Comparison of ENCODE assay signal across 30 cellular contexts in the genomic region with DNA sequence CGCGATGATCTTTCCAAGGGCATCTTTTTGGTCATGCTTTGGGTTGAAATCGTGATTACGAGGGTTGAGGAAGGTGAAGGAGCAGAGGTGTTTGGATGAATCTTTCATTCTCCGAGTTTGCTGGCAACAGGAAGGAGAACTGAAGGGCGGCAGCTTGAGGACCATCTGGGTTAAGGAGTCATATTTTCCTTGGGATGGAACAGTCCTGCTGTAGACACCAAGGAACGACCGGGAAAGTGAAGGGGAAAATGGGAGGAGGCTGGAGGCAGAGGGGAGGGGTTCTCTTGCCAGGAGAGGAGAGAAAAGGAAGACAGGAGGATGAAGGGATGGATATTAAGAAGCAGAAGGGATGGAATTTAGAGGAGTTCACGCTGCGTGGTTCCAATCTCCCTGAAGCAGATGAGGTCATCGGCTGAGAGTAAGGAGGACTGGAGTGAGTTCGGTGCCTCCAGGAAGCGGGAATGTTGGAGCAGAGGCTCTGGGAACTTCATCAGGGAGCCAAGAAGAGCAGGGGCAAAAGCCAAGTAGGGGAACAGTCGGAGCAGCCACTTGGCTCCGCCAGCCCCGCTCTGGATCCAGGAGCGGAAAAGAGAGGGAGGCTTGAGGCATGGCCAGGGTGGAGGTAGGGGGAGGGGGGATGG.
DNase-seq lines count a peak whose midpoint lies in the region; ATAC-seq, FAIRE-seq and TF ChIP-seq lines count a peak whose summit lies in the region.
"Had no signal": no experiment of that assay in that cellular context is flagged by ENCODE, and none has a peak within 500 bp of the region (broad histone marks: within the 10 kb centered on the region; RNA-seq: fewer than 3 reads in every experiment).

No MANE protein-coding gene starts in this region.

- no peak for TF ChIP-seq RAD21 in H1 (IDR thresholded peaks at IDR 0.05 in 1 of 2, conservative IDR thresholded peaks at IDR 0.05 in 1 of 2; ENCODE audit: low read depth in 2 of 2, low read length in 2 of 2)

- no peaks in the 10 kb centered on the region for H4K20me1 ChIP-seq in H1 (replicated peaks in 1 of 2; ENCODE audit: control insufficient read depth in 1 of 2, insufficient read depth in 2 of 2, low read length in 2 of 2)

- no peak for FAIRE-seq in H1 (lab: Jason Lieb, UNC)

- H2BK120ac ChIP-seq in H1 (replicated peaks; ENCODE audit: low read depth, low read length) (no peak overlapping the region), neuronal stem cell (ENCODE audit: low read depth, low read length) (no peak overlapping the region)

- TF ChIP-seq POLR2A in H1 (IDR thresholded peaks at IDR 0.05; ENCODE audit: control extremely low read depth in 1 of 2, low read depth in 2 of 2, low read length in 2 of 2): no peak

- no peaks in the 10 kb centered on the region for H3K36me3 ChIP-seq in H1 (ENCODE audit: control insufficient read depth in 2 of 4, insufficient read depth in 4 of 4, low read length in 3 of 4)
- H3K36me3 ChIP-seq in neuronal stem cell (replicated peaks in 1 of 2; ENCODE audit: control insufficient read depth in 2 of 2, insufficient read depth in 2 of 2, low read length in 2 of 2): no peaks in the 10 kb centered on the region
- H3K36me3 ChIP-seq: SJSA1, suprapubic skin, vagina had no signal

- H4K8ac ChIP-seq in H1 (ENCODE audit: extremely low read depth, insufficient read depth, low read length): no peak overlapping the region
- H4K8ac ChIP-seq in neuronal stem cell (ENCODE audit: low read depth, low read length): no peak overlapping the region

- no peak for TF ChIP-seq EP300 in H1 (IDR thresholded peaks at IDR 0.05; ENCODE audit: borderline replicate concordance in 1 of 2, low read depth in 2 of 2, low read length in 2 of 2)

- WGBS in H1 (ENCODE audit: extremely low coverage in 1 of 2, insufficient coverage in 1 of 2, insufficient read length in 1 of 2, insufficient replicate concordance in 2 of 2, low coverage in 1 of 2, low lambda C conversion rate in 2 of 2, missing lambda C conversion rate in 1 of 2), 2 experiments: 89% methylated on average over 13 of the region's 17 CpGs; no CpG with 5 or more reads in 1 of the 2 experiments
- WGBS in neuronal stem cell (ENCODE audit: extremely low coverage in 2 of 2, insufficient read length in 2 of 2, insufficient replicate concordance in 1 of 2), 2 donors: no CpG with 5 or more reads among the region's 17 CpGs

- H3K27ac ChIP-seq in H1 (ENCODE audit: low read depth, low read length): no peak overlapping the region
- no peak overlapping the region for H3K27ac ChIP-seq in neuronal stem cell (replicated peaks; ENCODE audit: low read length)
- H3K27ac ChIP-seq: coronary artery, parathyroid adenoma, SJSA1, suprapubic skin, vagina had no signal

- 0 out of 2 replicates have a peak overlapping the region, but pooled peaks have one; percentile 52 for H2BK5ac ChIP-seq in H1 (ENCODE audit: low read depth, low read length)
- no peak overlapping the region for H2BK5ac ChIP-seq in neuronal stem cell (ENCODE audit: low read length)

- no peaks in the 10 kb centered on the region for H3K79me2 ChIP-seq in H1 (ENCODE audit: control insufficient read depth in 1 of 2, insufficient read depth in 2 of 2, low read length in 2 of 2)
- H3K79me2 ChIP-seq: parathyroid adenoma had no signal

- H3K9ac ChIP-seq in H1 (replicated peaks in 1 of 4; ENCODE audit: extremely low read depth in 1 of 4, low read depth in 3 of 4, low read length in 3 of 4) (no peak overlapping the region), neuronal stem cell (ENCODE audit: low read depth, low read length, poor library complexity) (no peak overlapping the region)
- H3K9ac ChIP-seq: parathyroid adenoma had no signal

- no peak overlapping the region for H2AK5ac ChIP-seq in H1 (ENCODE audit: low read depth, low read length)
- peak overlapping the region; percentile 30 for H2AK5ac ChIP-seq in neuronal stem cell (ENCODE audit: low read depth, low read length)

- H2BK12ac ChIP-seq in H1 (ENCODE audit: low read depth, low read length) (0 out of 2 replicates have a peak overlapping the region, but pooled peaks have one; percentile 50), neuronal stem cell (ENCODE audit: low read length) (no peak overlapping the region)

- H3K56ac ChIP-seq in H1 (replicated peaks; ENCODE audit: insufficient read length, low read depth, low read length): no peak overlapping the region

- H3K4me2 ChIP-seq in H1 (ENCODE audit: insufficient read depth in 1 of 2, low read depth in 2 of 2, low read length in 2 of 2) (no peak overlapping the region), neuronal stem cell (ENCODE audit: insufficient read depth, low read length, poor library complexity, severe bottlenecking) (no peak overlapping the region)

- H3K79me1 ChIP-seq in H1 (ENCODE audit: low read depth, low read length) (no peaks in the 10 kb centered on the region), neuronal stem cell (ENCODE audit: low read depth, low read length) (no peaks in the 10 kb centered on the region)

- peak; percentile 5 for DNase-seq in Ammon's horn (ENCODE audit: low spot score)
- DNase-seq in H1 (ENCODE audit: low read depth in 1 of 2, low spot score in 2 of 2): no peak
- peak; percentile 12 for DNase-seq in left kidney (ENCODE audit: low read depth, low spot score)
- no peak for DNase-seq in neuronal stem cell (ENCODE audit: low spot score)
- no peak for DNase-seq in effector CD8-positive, alpha-beta T cell (lab: John Stamatoyannopoulos, UW)
- DNase-seq in DMS153 treated with DMSO at 0.1 percent for 48 hours (lab: John Stamatoyannopoulos, UW; ENCODE audit: unreplicated experiment): no peak
- DNase-seq in SIG-M5 treated with dmso at 0.1 percent for 504 hours (lab: John Stamatoyannopoulos, UW; ENCODE audit: unreplicated experiment): no peak
- DNase-seq: activated B cell treated with CpG ODN at 0.5 μM for 24 hours; activated CD4-positive, alpha-beta T cell treated with anti-CD3 and anti-CD28 coated beads, Interleukin-2, amount 50 U/mL, for 1 hour; activated naive CD4-positive, alpha-beta T cell; activated T-cell treated with anti-CD3 and anti-CD28 coated beads, Interleukin-2, amount 50 U/mL, for 4 hours; AML-193; amniotic stem cell; CD4-positive, alpha-beta memory T cell; DMS153; effector memory CD8-positive, alpha-beta T cell; foreskin fibroblast; NCI-H1048; NCI-H187 treated with DMSO at 0.1 percent for 48 hours; NCI-H69; nephron progenitor cell; stimulated activated CD4-positive, alpha-beta T cell treated with anti-CD3 and anti-CD28 coated beads, Interleukin-15, amount 100 ng/mL, for 24 hours; stimulated activated naive CD4-positive, alpha-beta T cell had no signal

- H3K27me3 ChIP-seq in H1 (replicated peaks in 1 of 4; ENCODE audit: control insufficient read depth in 3 of 4, extremely low read depth in 1 of 4, insufficient read depth in 3 of 4, low read length in 3 of 4) (no peaks in the 10 kb centered on the region), neuronal stem cell (ENCODE audit: control insufficient read depth in 3 of 3, insufficient read depth in 3 of 3, low read depth in 1 of 3, low read length in 3 of 3) (no peaks in the 10 kb centered on the region)
- H3K27me3 ChIP-seq: SJSA1, suprapubic skin, vagina had no signal

- no peak overlapping the region for H2BK15ac ChIP-seq in H1 (ENCODE audit: low read length)
- no peak overlapping the region for H2BK15ac ChIP-seq in neuronal stem cell (ENCODE audit: low read length)

- H3K4me1 ChIP-seq in H1 (replicated peaks in 1 of 4; ENCODE audit: control insufficient read depth in 3 of 4, insufficient read depth in 4 of 4, low read length in 3 of 4) (no peaks in the 10 kb centered on the region), neuronal stem cell (ENCODE audit: control insufficient read depth in 2 of 2, insufficient read depth in 1 of 2, low read depth in 1 of 2, low read length in 2 of 2) (no peaks in the 10 kb centered on the region)
- H3K4me1 ChIP-seq: parathyroid adenoma, SJSA1 had no signal

- H3K23ac ChIP-seq in H1 (ENCODE audit: insufficient read length) (no peak overlapping the region), neuronal stem cell (ENCODE audit: low read depth, low read length, poor library complexity) (no peak overlapping the region)

- no peak overlapping the region for H4K91ac ChIP-seq in H1 (replicated peaks; ENCODE audit: insufficient read length, low read length)
- H4K91ac ChIP-seq in neuronal stem cell (ENCODE audit: low read depth, low read length, poor library complexity): no peak overlapping the region

- H2BK20ac ChIP-seq in H1 (ENCODE audit: low read length): 0 out of 2 replicates have a peak overlapping the region, but pooled peaks have one; percentile 43

- no peak overlapping the region for H3K4ac ChIP-seq in H1 (replicated peaks; ENCODE audit: insufficient read length, low read depth, low read length)
- H3K4ac ChIP-seq in neuronal stem cell (ENCODE audit: low read length): no peak overlapping the region

- no peak overlapping the region for H3K4me3 ChIP-seq in H1 (ENCODE audit: extremely low read depth in 1 of 4, insufficient read depth in 2 of 4, low read depth in 3 of 4, low read length in 4 of 4)
- H3K4me3 ChIP-seq in neuronal stem cell (ENCODE audit: low read length in 2 of 2): peak overlapping the region in 1 of 2 donors; percentile 19
- H3K4me3 ChIP-seq: coronary artery, SJSA1, suprapubic skin, vagina had no signal

- no peak for TF ChIP-seq CTCF in H1 (IDR thresholded peaks at IDR 0.05; ENCODE audit: control extremely low read depth in 1 of 3, insufficient read depth in 1 of 3, low read depth in 1 of 3, low read length in 3 of 3)

- POLR2A ChIA-PET in H1 (lab: Charles Lee; ENCODE audit: partially characterized antibody): no interaction called here

- peak overlapping the region; percentile 76 for H2AFZ ChIP-seq in H1 (ENCODE audit: low read length)
- no peak overlapping the region for H2AFZ ChIP-seq in neuronal stem cell (ENCODE audit: low read length)
- H2AFZ ChIP-seq: parathyroid adenoma had no signal

- no peak overlapping the region for H3K14ac ChIP-seq in H1 (ENCODE audit: insufficient read length)
- no peak overlapping the region for H3K14ac ChIP-seq in neuronal stem cell (ENCODE audit: low read length)

- CTCF ChIA-PET in H1 (lab: Charles Lee; ENCODE audit: partially characterized antibody): no interaction called here

- H3K23me2 ChIP-seq in H1 (ENCODE audit: low read depth, low read length): no peaks in the 10 kb centered on the region

- H3K9me3 ChIP-seq in H1 (ENCODE audit: insufficient read depth in 2 of 2, low read depth in 1 of 2, low read length in 1 of 2) (no peaks in the 10 kb centered on the region), neuronal stem cell (replicated peaks in 1 of 2; ENCODE audit: control insufficient read depth in 2 of 2, insufficient read depth in 1 of 2, low read depth in 1 of 2, low read length in 2 of 2) (no peaks in the 10 kb centered on the region)
- H3K9me3 ChIP-seq: suprapubic skin, vagina had no signal

- ATAC-seq in HG02938 (IDR thresholded peaks at IDR 0.05; ENCODE audit: unreplicated experiment): no peak
- ATAC-seq: activated T-cell treated with anti-CD3 and anti-CD28 coated beads, Interleukin-2, amount 50 U/mL, for 4 hours; effector memory CD8-positive, alpha-beta T cell; Panc1 had no signal

- no peak overlapping the region for H4K5ac ChIP-seq in H1 (ENCODE audit: insufficient read length, low read depth, low read length)

- H3K18ac ChIP-seq in H1 (ENCODE audit: extremely low read depth, low read length) (no peak overlapping the region), neuronal stem cell (ENCODE audit: low read length) (peak overlapping the region; percentile 53)

TF ChIP-seq in H1, 55 proteins besides CTCF, POLR2A, EP300 and RAD21 (continues in another document):
- no peak for TF ChIP-seq SP2 (IDR thresholded peaks at IDR 0.05; ENCODE audit: low read length)

Comparison
In these comparisons a context has a peak if more than half of its experiments do, and no peak if none do; other contexts are left out.
1. DNase-seq: peak in Ammon's horn (single experiment) and left kidney (single experiment); none in H1 (0 of 2), neuronal stem cell (single experiment), effector CD8-positive, alpha-beta T cell (single experiment), DMS153 treated with DMSO at 0.1 percent for 48 hours (single experiment) and SIG-M5 treated with dmso at 0.1 percent for 504 hours (single experiment).